Comparison of ENCODE assay signal across 17 cellular contexts in the genomic region with DNA sequence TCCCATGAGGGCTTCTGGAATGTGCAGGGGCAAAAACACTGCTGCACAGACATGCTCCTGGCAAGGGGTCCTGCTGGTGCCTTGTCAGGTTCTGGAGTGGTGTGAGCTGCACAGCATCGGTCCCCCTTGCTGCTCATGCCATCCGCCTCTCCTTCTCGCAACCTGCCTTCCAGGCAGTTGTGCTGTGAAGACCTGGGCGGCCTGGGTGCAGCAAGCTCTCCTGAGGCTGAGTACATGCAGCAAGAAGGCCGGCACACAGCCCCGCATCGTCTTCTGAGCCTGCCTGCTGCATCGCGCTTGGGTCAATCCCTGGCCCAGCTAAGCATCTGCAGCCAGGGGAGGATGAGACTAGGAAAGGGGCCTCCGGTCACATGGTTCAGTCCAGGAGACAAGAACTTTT. TPM values are rescaled to one million over a fixed set of nuclear protein-coding genes. Genes with fewer than 3 reads are reported as not detected.
A peak's percentile ranks its signal among the peaks of the same experiment; 100 is the strongest.
DNase-seq lines count a peak whose midpoint lies in the region; ATAC-seq and TF ChIP-seq lines count a peak whose summit lies in the region.
"Had no signal": no experiment of that assay in that cellular context is flagged by ENCODE, and none has a peak within 500 bp of the region (broad histone marks: within the 10 kb centered on the region; RNA-seq: fewer than 3 reads in every experiment).

No MANE protein-coding gene starts in this region.

- DNase-seq in RWPE1 (ENCODE audit: low spot score) (no peak), gastrocnemius medialis (no peak), hypothalamus (lab: John Stamatoyannopoulos, UW) (no peak)
- no peak for DNase-seq in stimulated activated naive CD8-positive, alpha-beta T cell treated with anti-CD3 and anti-CD28 coated beads, Interleukin-15, Interleukin-2, amounts not matched to agents 100 U/mL and 50 U/mL, for 24 hours
- DNase-seq: C1 segment of cervical spinal cord; Calu3; CD4-positive, alpha-beta memory T cell; COR-L47; DMS53; DMS79 treated with DMSO at 0.1 percent for 48 hours; GF-D8; H9; HFFc6 had no signal

- H3K27me3 ChIP-seq in gastrocnemius medialis = no peaks in the 10 kb centered on the region

- ATAC-seq in esophagus mucosa = peak; percentile 12
- ATAC-seq in stimulated activated naive CD8-positive, alpha-beta T cell treated with anti-CD3 and anti-CD28 coated beads, Interleukin-15, Interleukin-2, amounts not matched to agents 100 U/mL and 50 U/mL, for 24 hours = no peak
- no peak for ATAC-seq in gastrocnemius medialis
- ATAC-seq: GM23338, HCT116 had no signal

- no peak overlapping the region for H3K4me3 ChIP-seq in gastrocnemius medialis
- H3K4me3 ChIP-seq: GM23338 had no signal

- H3K36me3 ChIP-seq in gastrocnemius medialis = peaks cover 0 to 85% of the 10 kb centered on the region in 2 donors

- no peaks in the 10 kb centered on the region for H3K9me3 ChIP-seq in gastrocnemius medialis

- intact Hi-C loops in gastrocnemius medialis (cut with DNase I; ENCODE audit: low total_unique reads) = no loop called here

- TF ChIP-seq POLR2A in gastrocnemius medialis (IDR thresholded peaks at IDR 0.05) = no peak

- TF ChIP-seq CTCF in RWPE1 (conservative IDR thresholded peaks at IDR 0.05; ENCODE audit: low read depth) (no peak), gastrocnemius medialis (IDR thresholded peaks at IDR 0.05 in 4 of 5, conservative IDR thresholded peaks at IDR 0.05 in 1 of 5) (no peak)

- CTCF ChIA-PET in RWPE1 (lab: Yijun Ruan, JAX) = no interaction called here

- in situ Hi-C loops in gastrocnemius medialis (cut with MboI; ENCODE audit: low sequenced_read_pairs in 4 of 4) = no loop called here

- POLR2A ChIA-PET in RWPE1 (lab: Yijun Ruan, JAX; ENCODE audit: low non-redundant PET) = no interaction called here

- H3K27ac ChIP-seq in RWPE1 (peak overlapping the region; percentile 45), gastrocnemius medialis (no peak overlapping the region)

- H3K4me1 ChIP-seq in gastrocnemius medialis = no peaks in the 10 kb centered on the region

RNA-seq across cellular contexts. Expression of gene TRPV1, which starts 0.5 kb away (rescaled TPM):
- 0.96 TPM for total RNA-seq in esophagus mucosa
- total RNA-seq in gastrocnemius medialis = 1 to 10 TPM; 1.7 to 6.5 (median 3.5) TPM

RNA-seq across cellular contexts. Expression of gene SHPK, which starts 26.4 kb away (rescaled TPM):
- total RNA-seq in esophagus mucosa (11.2 TPM), gastrocnemius medialis (1 to 10 TPM; 4.1 to 4.7 (median 4.4) TPM)

RNA-seq across cellular contexts. Expression of gene CTNS, which starts 26.9 kb away (rescaled TPM):
- total RNA-seq in esophagus mucosa (4.9 TPM), gastrocnemius medialis (100 to 1,000 TPM in 1 of 4 donors, 10 to 100 TPM in 3; 15.0 to 141 (median 60.2) TPM)

RNA-seq across cellular contexts. Expression of gene TRPV3, which starts 52.1 kb away (rescaled TPM):
- total RNA-seq in esophagus mucosa = 1.3 TPM
- total RNA-seq in gastrocnemius medialis = 1 to 10 TPM; 1.3 to 3.8 (median 1.6) TPM
- total RNA-seq: H4 had no signal

RNA-seq across cellular contexts. Expression of gene TAX1BP3, which starts 58.7 kb away (rescaled TPM):
- total RNA-seq in esophagus mucosa = 209 TPM
- total RNA-seq in gastrocnemius medialis = 10 to 100 TPM; 24.1 to 45.1 (median 33.8) TPM
